In the genomic region with DNA sequence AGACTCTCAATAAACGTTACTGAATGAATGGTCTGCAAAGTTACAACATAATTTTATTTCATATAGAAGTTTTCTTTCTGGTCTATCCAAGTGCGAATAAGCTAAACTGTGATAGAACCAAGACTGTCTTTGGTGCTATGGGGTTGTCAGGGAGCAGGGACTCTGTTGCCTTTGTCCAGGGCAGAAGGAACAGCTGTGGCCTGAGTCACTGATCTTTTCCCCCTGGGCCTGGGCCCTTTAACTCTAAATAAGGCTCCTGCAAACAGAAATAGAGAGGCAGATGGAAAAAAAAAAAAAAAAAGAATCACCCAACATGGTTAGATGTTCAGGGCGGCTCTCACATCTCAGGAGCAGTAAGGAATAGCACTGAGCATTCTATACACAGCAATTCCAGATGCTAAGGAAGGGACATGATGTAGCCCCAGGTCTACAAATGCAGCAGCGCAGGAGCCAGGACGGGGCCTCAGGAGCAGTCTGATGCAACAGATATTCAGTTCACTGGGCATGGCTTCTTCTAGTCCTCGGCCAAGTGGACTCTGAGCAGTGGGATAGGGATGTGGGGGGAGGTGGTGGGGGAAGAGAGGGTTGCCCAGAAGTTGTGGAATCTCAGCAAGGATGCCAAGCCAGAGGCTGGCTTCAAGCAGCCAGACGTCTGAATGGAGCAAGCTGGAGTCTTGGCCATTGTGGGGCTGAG, we compare ENCODE assay signal across 2 cellular contexts.
A peak's percentile ranks its signal among the peaks of the same experiment; 100 is the strongest.
TF ChIP-seq lines count a peak whose summit lies in the region.

No MANE protein-coding gene starts in this region.

TF ChIP-seq in H1, 55 proteins besides CTCF, POLR2A, EP300 and RAD21 (continued from another document):
- TF ChIP-seq TAF7 (optimal IDR thresholded peaks at IDR 0.05; ENCODE audit: borderline replicate concordance, low read depth, low read length), result no peak
- no peak for TF ChIP-seq CHD1 (IDR thresholded peaks at IDR 0.05; ENCODE audit: low read depth, low read length)

TF ChIP-seq in liver, 16 proteins besides CTCF, POLR2A, EP300 and RAD21 (continued from another document):
- TF ChIP-seq, protein P1, sequence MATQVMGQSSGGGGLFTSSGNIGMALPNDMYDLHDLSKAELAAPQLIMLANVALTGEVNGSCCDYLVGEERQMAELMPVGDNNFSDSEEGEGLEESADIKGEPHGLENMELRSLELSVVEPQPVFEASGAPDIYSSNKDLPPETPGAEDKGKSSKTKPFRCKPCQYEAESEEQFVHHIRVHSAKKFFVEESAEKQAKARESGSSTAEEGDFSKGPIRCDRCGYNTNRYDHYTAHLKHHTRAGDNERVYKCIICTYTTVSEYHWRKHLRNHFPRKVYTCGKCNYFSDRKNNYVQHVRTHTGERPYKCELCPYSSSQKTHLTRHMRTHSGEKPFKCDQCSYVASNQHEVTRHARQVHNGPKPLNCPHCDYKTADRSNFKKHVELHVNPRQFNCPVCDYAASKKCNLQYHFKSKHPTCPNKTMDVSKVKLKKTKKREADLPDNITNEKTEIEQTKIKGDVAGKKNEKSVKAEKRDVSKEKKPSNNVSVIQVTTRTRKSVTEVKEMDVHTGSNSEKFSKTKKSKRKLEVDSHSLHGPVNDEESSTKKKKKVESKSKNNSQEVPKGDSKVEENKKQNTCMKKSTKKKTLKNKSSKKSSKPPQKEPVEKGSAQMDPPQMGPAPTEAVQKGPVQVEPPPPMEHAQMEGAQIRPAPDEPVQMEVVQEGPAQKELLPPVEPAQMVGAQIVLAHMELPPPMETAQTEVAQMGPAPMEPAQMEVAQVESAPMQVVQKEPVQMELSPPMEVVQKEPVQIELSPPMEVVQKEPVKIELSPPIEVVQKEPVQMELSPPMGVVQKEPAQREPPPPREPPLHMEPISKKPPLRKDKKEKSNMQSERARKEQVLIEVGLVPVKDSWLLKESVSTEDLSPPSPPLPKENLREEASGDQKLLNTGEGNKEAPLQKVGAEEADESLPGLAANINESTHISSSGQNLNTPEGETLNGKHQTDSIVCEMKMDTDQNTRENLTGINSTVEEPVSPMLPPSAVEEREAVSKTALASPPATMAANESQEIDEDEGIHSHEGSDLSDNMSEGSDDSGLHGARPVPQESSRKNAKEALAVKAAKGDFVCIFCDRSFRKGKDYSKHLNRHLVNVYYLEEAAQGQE (IDR thresholded peaks at IDR 0.05), result no peak
- TF ChIP-seq HNF4A (conservative IDR thresholded peaks at IDR 0.05) (peak; percentile 76 to 89), RXRA (IDR thresholded peaks at IDR 0.05) (peak; percentile 35 to 57), TAF1 (conservative IDR thresholded peaks at IDR 0.05) (no peak), JUND (IDR thresholded peaks at IDR 0.05) (peak; percentile 26 to 52), GABPA (IDR thresholded peaks at IDR 0.05 in 1 of 2, conservative IDR thresholded peaks at IDR 0.05 in 1 of 2) (no peak), FOXA2 (IDR thresholded peaks at IDR 0.05) (no peak), YY1 (IDR thresholded peaks at IDR 0.05) (peak; percentile 26), NR2F2 (IDR thresholded peaks at IDR 0.05) (no peak), FOXA1 (IDR thresholded peaks at IDR 0.05) (no peak), SP1 (IDR thresholded peaks at IDR 0.05) (peak; percentile 50), EGR1 (IDR thresholded peaks at IDR 0.05; ENCODE audit: low read depth in 2 of 2) (no peak)
- TF ChIP-seq, protein P2, sequence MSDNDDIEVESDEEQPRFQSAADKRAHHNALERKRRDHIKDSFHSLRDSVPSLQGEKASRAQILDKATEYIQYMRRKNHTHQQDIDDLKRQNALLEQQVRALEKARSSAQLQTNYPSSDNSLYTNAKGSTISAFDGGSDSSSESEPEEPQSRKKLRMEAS (IDR thresholded peaks at IDR 0.05), result no peak
- TF ChIP-seq, protein P3, sequence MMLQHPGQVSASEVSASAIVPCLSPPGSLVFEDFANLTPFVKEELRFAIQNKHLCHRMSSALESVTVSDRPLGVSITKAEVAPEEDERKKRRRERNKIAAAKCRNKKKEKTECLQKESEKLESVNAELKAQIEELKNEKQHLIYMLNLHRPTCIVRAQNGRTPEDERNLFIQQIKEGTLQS (IDR thresholded peaks at IDR 0.05), result peak; percentile 55
- TF ChIP-seq, protein P4, sequence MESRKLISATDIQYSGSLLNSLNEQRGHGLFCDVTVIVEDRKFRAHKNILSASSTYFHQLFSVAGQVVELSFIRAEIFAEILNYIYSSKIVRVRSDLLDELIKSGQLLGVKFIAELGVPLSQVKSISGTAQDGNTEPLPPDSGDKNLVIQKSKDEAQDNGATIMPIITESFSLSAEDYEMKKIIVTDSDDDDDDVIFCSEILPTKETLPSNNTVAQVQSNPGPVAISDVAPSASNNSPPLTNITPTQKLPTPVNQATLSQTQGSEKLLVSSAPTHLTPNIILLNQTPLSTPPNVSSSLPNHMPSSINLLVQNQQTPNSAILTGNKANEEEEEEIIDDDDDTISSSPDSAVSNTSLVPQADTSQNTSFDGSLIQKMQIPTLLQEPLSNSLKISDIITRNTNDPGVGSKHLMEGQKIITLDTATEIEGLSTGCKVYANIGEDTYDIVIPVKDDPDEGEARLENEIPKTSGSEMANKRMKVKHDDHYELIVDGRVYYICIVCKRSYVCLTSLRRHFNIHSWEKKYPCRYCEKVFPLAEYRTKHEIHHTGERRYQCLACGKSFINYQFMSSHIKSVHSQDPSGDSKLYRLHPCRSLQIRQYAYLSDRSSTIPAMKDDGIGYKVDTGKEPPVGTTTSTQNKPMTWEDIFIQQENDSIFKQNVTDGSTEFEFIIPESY (IDR thresholded peaks at IDR 0.05), result no peak
TF ChIP-seq in liver: peak in this region for 7.
